13 cellular contexts compared by ENCODE assay signal in the genomic region with DNA sequence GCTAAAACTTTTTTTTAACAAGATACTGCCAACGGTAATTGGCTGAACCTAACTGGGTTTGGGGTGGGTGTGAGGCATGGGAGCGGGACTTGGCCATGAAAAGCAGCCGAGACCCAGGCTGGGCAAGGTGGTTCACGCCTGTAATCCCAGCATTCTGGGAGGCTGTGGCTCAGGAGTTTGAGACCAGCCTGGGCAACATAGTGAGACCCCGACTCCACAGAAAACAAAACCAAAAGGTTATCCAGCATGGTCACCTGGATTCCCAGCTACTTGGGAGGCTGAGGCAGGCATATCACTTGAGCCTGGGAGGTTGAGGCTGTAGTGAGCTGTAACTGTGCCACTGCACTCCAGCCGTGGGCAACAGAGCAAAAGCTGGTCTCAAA. TPM values are rescaled to one million over a fixed set of nuclear protein-coding genes. Genes with fewer than 3 reads are reported as not detected.
A peak's percentile ranks its signal among the peaks of the same experiment; 100 is the strongest.
DNase-seq lines count a peak whose midpoint lies in the region; ATAC-seq and TF ChIP-seq lines count a peak whose summit lies in the region.
"Had no signal": no experiment of that assay in that cellular context is flagged by ENCODE, and none has a peak within 500 bp of the region (broad histone marks: within the 10 kb centered on the region; RNA-seq: fewer than 3 reads in every experiment).

No MANE protein-coding gene starts in this region.

- no peak overlapping the region for H3K56ac ChIP-seq in H9 (ENCODE audit: insufficient read length, low read depth, low read length)

- no peak overlapping the region for H3T11ph ChIP-seq in H9 (ENCODE audit: low read length)

- no peak overlapping the region for H2BK20ac ChIP-seq in H9 (ENCODE audit: low read depth, low read length, poor library complexity, severe bottlenecking)

- H3K14ac ChIP-seq in H9 (ENCODE audit: insufficient read depth, low read length), result no peak overlapping the region

- TF ChIP-seq CTCF in H9 (conservative IDR thresholded peaks at IDR 0.05), result no peak
- TF ChIP-seq CTCF in brain (conservative IDR thresholded peaks at IDR 0.05), result no peak
- TF ChIP-seq CTCF in nephron (IDR thresholded peaks at IDR 0.05; ENCODE audit: unreplicated experiment in 3 of 3), result no peak
- TF ChIP-seq CTCF in type B pancreatic cell (conservative IDR thresholded peaks at IDR 0.05), result no peak

- H3K9me3 Mint-ChIP-seq in H9, result no peaks in the 10 kb centered on the region
- H3K9me3 Mint-ChIP-seq in brain, result peaks cover 0 to 5% (median 0%) of the 10 kb centered on the region in 5 experiments
- H3K9me3 Mint-ChIP-seq in nephron, result no peaks in the 10 kb centered on the region
- no peaks in the 10 kb centered on the region for H3K9me3 Mint-ChIP-seq in type B pancreatic cell
- H3K9me3 Mint-ChIP-seq in activated CD4-positive, alpha-beta memory T cell treated with anti-CD3 and anti-CD28 coated beads, Interleukin-2, amount 10 ng/mL, durations not matched to agents 7 days and 5 days, result no peaks in the 10 kb centered on the region

- no peaks in the 10 kb centered on the region for H3K79me2 ChIP-seq in H9 (ENCODE audit: insufficient read depth, low read length)

- H3K27ac Mint-ChIP-seq in H9, result peak overlapping the region; percentile 87 to 92 (median 90); a peak in 4 of 7 replicates
- H3K27ac Mint-ChIP-seq in brain, result peak overlapping the region in 4 of 5 experiments; percentile 32 to 93 (median 60)
- peak overlapping the region; percentile 74 to 87 (median 85) for H3K27ac Mint-ChIP-seq in nephron
- H3K27ac Mint-ChIP-seq in type B pancreatic cell, result peak overlapping the region; percentile 50
- H3K27ac Mint-ChIP-seq in activated CD4-positive, alpha-beta memory T cell treated with anti-CD3 and anti-CD28 coated beads, Interleukin-2, amount 10 ng/mL, durations not matched to agents 7 days and 5 days, result no peak overlapping the region

- no peak overlapping the region for H4K5ac ChIP-seq in H9 (ENCODE audit: insufficient read length, low read depth, low read length)

- no peak overlapping the region for H2BK15ac ChIP-seq in H9 (ENCODE audit: low read depth, low read length)

- no peak overlapping the region for H3K18ac ChIP-seq in H9 (ENCODE audit: insufficient read length, low read depth, low read length)

- no peak overlapping the region for H2BK12ac ChIP-seq in H9 (ENCODE audit: insufficient read length, low read depth, low read length)

- CTCF ChIA-PET in activated CD4-positive, alpha-beta memory T cell treated with anti-CD3 and anti-CD28 coated beads, Interleukin-2, amount 10 ng/mL, durations not matched to agents 7 days and 5 days (lab: Charles Lee), result interaction anchor here (0.6 to 1.8 kb wide), 2 partner anchors 23 to 198 kb away, joined by 3 to 7 read pairs; partner anchors contain the start of gene ANKRD39

- H4K20me1 ChIP-seq in H9 (ENCODE audit: control insufficient read depth, insufficient read depth, insufficient read length), result no peaks in the 10 kb centered on the region

- H3K4me3 Mint-ChIP-seq in H9 (peak overlapping the region; percentile 34 to 52; a peak in 2 of 5 replicates), brain (no peak overlapping the region), nephron (peak overlapping the region in 1 of 3 experiments; percentile 9), type B pancreatic cell (no peak overlapping the region)
- no peak overlapping the region for H3K4me3 Mint-ChIP-seq in activated CD4-positive, alpha-beta memory T cell treated with anti-CD3 and anti-CD28 coated beads, Interleukin-2, amount 10 ng/mL, durations not matched to agents 7 days and 5 days

- H3K36me3 Mint-ChIP-seq in H9 (ENCODE audit: insufficient read depth in 1 of 3, low read depth in 3 of 3) (no peaks in the 10 kb centered on the region), brain (no peaks in the 10 kb centered on the region), nephron (ENCODE audit: low read depth) (no peaks in the 10 kb centered on the region), type B pancreatic cell (no peaks in the 10 kb centered on the region)
- H3K36me3 Mint-ChIP-seq in activated CD4-positive, alpha-beta memory T cell treated with anti-CD3 and anti-CD28 coated beads, Interleukin-2, amount 10 ng/mL, durations not matched to agents 7 days and 5 days (ENCODE audit: low read depth), result no peaks in the 10 kb centered on the region

- no peak overlapping the region for H4K91ac ChIP-seq in H9 (ENCODE audit: insufficient read length, low read depth, low read length)

- POLR2A ChIA-PET in activated CD4-positive, alpha-beta memory T cell treated with anti-CD3 and anti-CD28 coated beads, Interleukin-2, amount 10 ng/mL, durations not matched to agents 7 days and 5 days (lab: Charles Lee), result interaction anchor here (1.4 kb wide), 1 partner anchor 13 kb away, joined by 5 read pairs; no protein-coding TSS in a partner anchor

- no peak overlapping the region for H3K4ac ChIP-seq in H9 (ENCODE audit: low read depth, low read length)

- no peaks in the 10 kb centered on the region; the same call in 1 of the 2 replicates for H3K27me3 ChIP-seq in H9 (ENCODE audit: insufficient read depth, low read length)

- H3K4me1 Mint-ChIP-seq in H9, result peaks cover 49 to 51% of the 10 kb centered on the region in 2 experiments
- peaks cover 63% of the 10 kb centered on the region for H3K4me1 Mint-ChIP-seq in brain
- H3K4me1 Mint-ChIP-seq in nephron, result peaks cover 43% of the 10 kb centered on the region
- peaks cover 21% of the 10 kb centered on the region for H3K4me1 Mint-ChIP-seq in type B pancreatic cell (ENCODE audit: unreplicated experiment)
- peaks cover 4% of the 10 kb centered on the region for H3K4me1 Mint-ChIP-seq in activated CD4-positive, alpha-beta memory T cell treated with anti-CD3 and anti-CD28 coated beads, Interleukin-2, amount 10 ng/mL, durations not matched to agents 7 days and 5 days

- H3K27ac ChIP-seq in H9 (ENCODE audit: insufficient read length, low read depth, low read length), result no peak overlapping the region

- no peak for ATAC-seq in HG03354 (IDR thresholded peaks at IDR 0.05; ENCODE audit: poor library complexity, severe bottlenecking, unreplicated experiment)
- ATAC-seq in HG03135 (IDR thresholded peaks at IDR 0.05; ENCODE audit: unreplicated experiment), result no peak
- ATAC-seq: HepG2, Panc1 had no signal

- no peak overlapping the region for H2AK5ac ChIP-seq in H9 (ENCODE audit: insufficient read length, low read length)

- no peak overlapping the region for H2BK5ac ChIP-seq in H9 (ENCODE audit: insufficient read length, low read length)

- no peak overlapping the region for H3K4me2 ChIP-seq in H9 (ENCODE audit: insufficient read depth, insufficient read length, low read length)

- H3K23me2 ChIP-seq in H9 (ENCODE audit: insufficient read length, low read depth, low read length, poor library complexity, severe bottlenecking), result no peaks in the 10 kb centered on the region

- H3K9ac ChIP-seq in H9 (ENCODE audit: extremely low read depth, insufficient read length, low read length), result no peak overlapping the region

- H3K23ac ChIP-seq in H9 (ENCODE audit: insufficient read length, low read depth, low read length), result no peak overlapping the region

- H3K27me3 Mint-ChIP-seq in H9 (ENCODE audit: low read depth) (peaks cover 4% of the 10 kb centered on the region), brain (peaks cover 3% of the 10 kb centered on the region), nephron (ENCODE audit: low read depth) (no peaks in the 10 kb centered on the region), type B pancreatic cell (no peaks in the 10 kb centered on the region)
- H3K27me3 Mint-ChIP-seq in activated CD4-positive, alpha-beta memory T cell treated with anti-CD3 and anti-CD28 coated beads, Interleukin-2, amount 10 ng/mL, durations not matched to agents 7 days and 5 days, result no peaks in the 10 kb centered on the region

- no peak overlapping the region for H2AFZ ChIP-seq in H9 (ENCODE audit: low read length)

- no peak overlapping the region for H2BK120ac ChIP-seq in H9 (ENCODE audit: low read depth, low read length, poor library complexity, severe bottlenecking)

- no peaks in the 10 kb centered on the region for H3K9me3 ChIP-seq in H9 (ENCODE audit: control insufficient read depth, low read depth, low read length)

- WGBS in H9 (ENCODE audit: extremely low coverage, insufficient read length, low lambda C conversion rate), result no CpG with 5 or more reads among the region's 6 CpGs

- DNase-seq in H9 (no peak), type B pancreatic cell (ENCODE audit: extremely low spot score, unreplicated experiment) (no peak)
- DNase-seq in activated CD4-positive, alpha-beta memory T cell treated with anti-CD3 and anti-CD28 coated beads, Interleukin-2, amount 10 ng/mL, durations not matched to agents 7 days and 5 days, result no peak
- DNase-seq: NCI-H1092 treated with DMSO at 0.1 percent for 48 hours, NCI-H1694 treated with DMSO at 0.1 percent for 48 hours, NCI-H226, NCI-H524 treated with DMSO at 0.1 percent for 48 hours had no signal

- no peak overlapping the region for H4K8ac ChIP-seq in H9 (replicated peaks; ENCODE audit: insufficient read length, low read depth, low read length)

- no peaks in the 10 kb centered on the region for H3K79me1 ChIP-seq in H9 (ENCODE audit: insufficient read depth, low read depth, low read length, poor library complexity, severe bottlenecking)

- peaks cover 3% of the 10 kb centered on the region; the same call in 1 of the 2 replicates for H3K4me1 ChIP-seq in H9 (ENCODE audit: insufficient read depth, low read length)

RNA-seq across cellular contexts. Expression of gene SEMA4C, which starts 11.0 kb away (rescaled TPM):
- total RNA-seq in H9 (2021) (81.6 and 87.2 TPM in 2 replicates), type B pancreatic cell (ENCODE audit: low replicate concordance) (45.5 and 58.1 TPM in 2 replicates)
- polyA plus RNA-seq in brain (ENCODE audit: insufficient read depth, low read depth, low replicate concordance), result 32.9 TPM
- 10 to 100 TPM; 22.2 to 22.5 TPM for total RNA-seq in activated CD4-positive, alpha-beta memory T cell treated with anti-CD3 and anti-CD28 coated beads, Interleukin-2, amount 10 ng/mL, durations not matched to agents 7 days and 5 days

RNA-seq across cellular contexts. Expression of gene ANKRD39, which starts 23.1 kb away (rescaled TPM):
- total RNA-seq in H9 (2021), result 13.0 and 13.9 TPM in 2 replicates
- polyA plus RNA-seq in brain (ENCODE audit: insufficient read depth, low read depth, low replicate concordance), result 20.7 TPM
- total RNA-seq in type B pancreatic cell (ENCODE audit: low replicate concordance), result 16.6 and 17.7 TPM in 2 replicates
- total RNA-seq in activated CD4-positive, alpha-beta memory T cell treated with anti-CD3 and anti-CD28 coated beads, Interleukin-2, amount 10 ng/mL, durations not matched to agents 7 days and 5 days, result 10 to 100 TPM; 44.1 to 47.7 TPM

RNA-seq across cellular contexts. Expression of gene ANKRD23, which starts 37.1 kb away (rescaled TPM):
- total RNA-seq in H9 (2021), result 2.3 and 2.4 TPM in 2 replicates
- polyA plus RNA-seq in brain (ENCODE audit: insufficient read depth, low read depth, low replicate concordance), result 0.73 TPM
- total RNA-seq in type B pancreatic cell (ENCODE audit: low replicate concordance), result 6.1 and 8.1 TPM in 2 replicates
- 10 to 100 TPM; 15.5 to 16.9 TPM for total RNA-seq in activated CD4-positive, alpha-beta memory T cell treated with anti-CD3 and anti-CD28 coated beads, Interleukin-2, amount 10 ng/mL, durations not matched to agents 7 days and 5 days

Comparison
In these comparisons a context has a peak if more than half of its experiments do, and no peak if none do; other contexts are left out.
1. H3K4me3 Mint-ChIP-seq: peak in H9 (2 of 2); none in brain (0 of 5), type B pancreatic cell (single experiment) and activated CD4-positive, alpha-beta memory T cell treated with anti-CD3 and anti-CD28 coated beads, Interleukin-2, amount 10 ng/mL, durations not matched to agents 7 days and 5 days (single experiment).